In genomic region chr17:78925662-78926555, GRCh38 we compare ENCODE assay signal across 1 cellular context.
TF ChIP-seq lines count a peak whose summit lies in the region.

No MANE protein-coding gene starts in this region.

TF ChIP-seq in HepG2, 621 proteins besides CTCF, POLR2A, EP300 and RAD21 (continued from another document and continues in another):
- no peak for TF ChIP-seq POGK (CRISPR knock-in tag; conservative IDR thresholded peaks at IDR 0.05)
- TF ChIP-seq TRAFD1 (CRISPR knock-in tag; IDR thresholded peaks at IDR 0.05; ENCODE audit: borderline replicate concordance): no peak
- peak; percentile 95 for TF ChIP-seq ZNF770 (CRISPR knock-in tag; IDR thresholded peaks at IDR 0.05)
- TF ChIP-seq HIC2 (CRISPR knock-in tag; IDR thresholded peaks at IDR 0.05; ENCODE audit: low read depth): peak; percentile 32; the same call in 1 of the 2 replicates
- 0 out of 2 replicates have a peak, but pooled peaks have one; percentile 30 for TF ChIP-seq ZNF441 (CRISPR knock-in tag; IDR thresholded peaks at IDR 0.05; ENCODE audit: borderline replicate concordance)
- TF ChIP-seq PCBP1 (IDR thresholded peaks at IDR 0.05; ENCODE audit: borderline replicate concordance, low read depth, low read length): no peak
- 0 out of 2 replicates have a peak, but pooled peaks have one; percentile 10 for TF ChIP-seq ZNF230 (CRISPR knock-in tag; IDR thresholded peaks at IDR 0.05)
- no peak for TF ChIP-seq DMTF1 (CRISPR knock-in tag; IDR thresholded peaks at IDR 0.05)
- no peak for TF ChIP-seq ESRRA (CRISPR knock-in tag; IDR thresholded peaks at IDR 0.05; ENCODE audit: low read depth)
- TF ChIP-seq ATF3 (CRISPR knock-in tag; IDR thresholded peaks at IDR 0.05): no peak
- 0 out of 2 replicates have a peak, but pooled peaks have one; percentile 39 for TF ChIP-seq MXD1 (CRISPR knock-in tag; IDR thresholded peaks at IDR 0.05)
- TF ChIP-seq ZNF234 (CRISPR knock-in tag; conservative IDR thresholded peaks at IDR 0.05): no peak
- peak; percentile 53; the same call in 1 of the 2 replicates for TF ChIP-seq ZNF547 (CRISPR knock-in tag; IDR thresholded peaks at IDR 0.05)
- no peak for TF ChIP-seq ATRX (CRISPR knock-in tag; IDR thresholded peaks at IDR 0.05; ENCODE audit: borderline replicate concordance)
- 0 out of 2 replicates have a peak, but pooled peaks have one; percentile 46 for TF ChIP-seq ZNF317 (CRISPR knock-in tag; IDR thresholded peaks at IDR 0.05)
- no peak for TF ChIP-seq TGIF2 (CRISPR knock-in tag; IDR thresholded peaks at IDR 0.05)
- no peak for TF ChIP-seq DPF2 (CRISPR knock-in tag; IDR thresholded peaks at IDR 0.05; ENCODE audit: borderline replicate concordance, low read depth)
- peak; percentile 30; the same call in 1 of the 2 replicates for TF ChIP-seq HOXA3 (CRISPR knock-in tag; IDR thresholded peaks at IDR 0.05)
- no peak for TF ChIP-seq ZNF142 (CRISPR knock-in tag; IDR thresholded peaks at IDR 0.05)
- TF ChIP-seq ZNF713 (CRISPR knock-in tag; IDR thresholded peaks at IDR 0.05): 0 out of 2 replicates have a peak, but pooled peaks have one; percentile 31
- no peak for TF ChIP-seq ZNF256 (CRISPR knock-in tag; conservative IDR thresholded peaks at IDR 0.05)
- no peak for TF ChIP-seq MBD4 (IDR thresholded peaks at IDR 0.05; ENCODE audit: borderline replicate concordance, low read length)
- TF ChIP-seq PHF21A (CRISPR knock-in tag; IDR thresholded peaks at IDR 0.05): no peak
- no peak for TF ChIP-seq IKZF1 (IDR thresholded peaks at IDR 0.05)
- no peak for TF ChIP-seq ZNF776 (CRISPR knock-in tag; IDR thresholded peaks at IDR 0.05)
- TF ChIP-seq ZNF597 (CRISPR knock-in tag; IDR thresholded peaks at IDR 0.05): no peak
- no peak for TF ChIP-seq ELF1 (CRISPR knock-in tag; IDR thresholded peaks at IDR 0.05)
- no peak for TF ChIP-seq HOXA9 (CRISPR knock-in tag; IDR thresholded peaks at IDR 0.05; ENCODE audit: borderline replicate concordance)
- no peak for TF ChIP-seq ZNF3 (CRISPR knock-in tag; IDR thresholded peaks at IDR 0.05)
- TF ChIP-seq ZNF414 (CRISPR knock-in tag; IDR thresholded peaks at IDR 0.05): 0 out of 2 replicates have a peak, but pooled peaks have one; percentile 48
- peak; percentile 64 for TF ChIP-seq ZFX (CRISPR knock-in tag; IDR thresholded peaks at IDR 0.05; ENCODE audit: low read depth)
- no peak for TF ChIP-seq NONO (IDR thresholded peaks at IDR 0.05)
- TF ChIP-seq NONO (CRISPR knock-in tag; conservative IDR thresholded peaks at IDR 0.05): no peak
- no peak for TF ChIP-seq HOMEZ (CRISPR knock-in tag; IDR thresholded peaks at IDR 0.05; ENCODE audit: low read depth)
- no peak for TF ChIP-seq ZNF709 (CRISPR knock-in tag; IDR thresholded peaks at IDR 0.05)
- no peak for TF ChIP-seq ZKSCAN5 (CRISPR knock-in tag; IDR thresholded peaks at IDR 0.05)
